28 cellular contexts compared by ENCODE assay signal in genomic region chr7:78306631-78307030, GRCh38.
"Had no signal": no experiment of that assay in that cellular context is flagged by ENCODE, and none has a peak within 500 bp of the region (broad histone marks: within the 10 kb centered on the region; RNA-seq: fewer than 3 reads in every experiment).

No MANE protein-coding gene starts in this region.

- H3K9me3 ChIP-seq: ovary, psoas muscle, spleen, suprapubic skin, testis, tibial artery, transverse colon, upper lobe of right lung, uterus had no signal

- DNase-seq: natural killer cell; occipital lobe; ovary; posterior cingulate gyrus; psoas muscle; right cardiac atrium; spleen; stimulated activated CD4-positive, alpha-beta T cell treated with anti-CD3 and anti-CD28 coated beads, Interleukin-12 subunit alpha, Interleukin-12 subunit beta, amount 100 ng/mL, for 4 hours; stimulated activated CD4-positive, alpha-beta T cell treated with anti-CD3 and anti-CD28 coated beads, Interleukin-1b, Interleukin-23, amount 100 ng/mL, for 48 hours; stimulated activated CD4-positive, alpha-beta T cell treated with anti-CD3 and anti-CD28 coated beads, Interleukin-4, amount 100 ng/mL, for 1 hour; stimulated activated CD4-positive, alpha-beta T cell treated with anti-CD3 and anti-CD28 coated beads, Interleukin-4, amount 100 ng/mL, for 4 hours; stimulated activated CD8-positive, alpha-beta memory T cell treated with anti-CD3 and anti-CD28 coated beads, Interleukin-4, amount 100 ng/mL, for 48 hours; stimulated activated naive CD4-positive, alpha-beta T cell; stimulated activated naive CD8-positive, alpha-beta T cell treated with anti-CD3 and anti-CD28 coated beads, Interleukin-15, amount 100 ng/mL, for 72 hours; stimulated activated naive CD8-positive, alpha-beta T cell treated with anti-CD3 and anti-CD28 coated beads, Interleukin-15, Interleukin-2, amounts not matched to agents 100 U/mL and 50 U/mL, for 24 hours; substantia nigra; testis; tibial artery; transverse colon; upper lobe of right lung; uterus had no signal

- H3K9ac ChIP-seq: neural progenitor cell, parathyroid adenoma had no signal

- H3K27me3 ChIP-seq: neural progenitor cell, ovary, spleen, suprapubic skin, testis, tibial artery, transverse colon, upper lobe of right lung, uterus had no signal

- H3K4me3 ChIP-seq: neural progenitor cell, ovary, psoas muscle, skin epidermis, smooth muscle cell, spleen, suprapubic skin, testis, tibial artery, transverse colon, upper lobe of right lung, uterus had no signal

- H3K4me1 ChIP-seq: parathyroid adenoma, psoas muscle, spleen, suprapubic skin, testis, transverse colon, upper lobe of right lung, uterus had no signal

- H3K4me2 ChIP-seq: neural progenitor cell, smooth muscle cell had no signal

- ATAC-seq: natural killer cell; psoas muscle; right cardiac atrium; sciatic nerve; stimulated activated memory B cell treated with anti-CD40 and anti-IgM and Interleukin-4, amounts not matched to agents 10 μg/mL and 1 μg/mL and 100 μg/mL, for 72 hours; stimulated activated naive CD8-positive, alpha-beta T cell treated with anti-CD3 and anti-CD28 coated beads, Interleukin-15, amount 100 ng/mL, for 72 hours; stimulated activated naive CD8-positive, alpha-beta T cell treated with anti-CD3 and anti-CD28 coated beads, Interleukin-15, Interleukin-2, amounts not matched to agents 100 U/mL and 50 U/mL, for 24 hours; upper lobe of right lung had no signal

- H3K27ac ChIP-seq: neural progenitor cell, ovary, parathyroid adenoma, psoas muscle, skin epidermis, spleen, suprapubic skin, testis, tibial artery, transverse colon, upper lobe of right lung, uterus had no signal

- H2AFZ ChIP-seq: neural progenitor cell, parathyroid adenoma had no signal

- H3K79me2 ChIP-seq: parathyroid adenoma had no signal

- H3K36me3 ChIP-seq: neural progenitor cell, ovary, spleen, suprapubic skin, tibial artery, transverse colon, upper lobe of right lung, uterus had no signal
